Comparison of ENCODE assay signal across 5 cellular contexts in genomic region chr13:103634066-103634465, GRCh38.
"Had no signal": no experiment of that assay in that cellular context is flagged by ENCODE, and none has a peak within 500 bp of the region (broad histone marks: within the 10 kb centered on the region; RNA-seq: fewer than 3 reads in every experiment).

No MANE protein-coding gene starts in this region.

- H3K9me3 Mint-ChIP-seq: H9 had no signal

- H2AFZ ChIP-seq: GM23248 had no signal

- DNase-seq: GM23248, H9, HCEC 1CT, IMR-90 had no signal

- H3K27ac ChIP-seq: GM23248 had no signal

- H3K4me3 ChIP-seq: GM23248, K562 had no signal

- H3K9ac ChIP-seq: GM23248 had no signal

- H3K27ac Mint-ChIP-seq: H9 had no signal

- H3K4me3 Mint-ChIP-seq: H9 had no signal

- ATAC-seq: K562 had no signal
